20 cellular contexts compared by ENCODE assay signal in genomic region chr1:92409946-92410345, GRCh38.
DNase-seq lines count a peak whose midpoint lies in the region; ATAC-seq and TF ChIP-seq lines count a peak whose summit lies in the region.
"Had no signal": no experiment of that assay in that cellular context is flagged by ENCODE, and none has a peak within 500 bp of the region (broad histone marks: within the 10 kb centered on the region; RNA-seq: fewer than 3 reads in every experiment).

No MANE protein-coding gene starts in this region.

- H4K20me1 ChIP-seq in Loucy (ENCODE audit: insufficient read depth, low read length, poor library complexity, severe bottlenecking), result no peaks in the 10 kb centered on the region
- H4K20me1 ChIP-seq: BLaER1 treated with 17β-estradiol and CSF1 and Interleukin-3, amounts not matched to agents 10 nM and 100 nM had no signal

- H3K9me3 ChIP-seq in CD8-positive, alpha-beta T cell (ENCODE audit: low read length), result no peaks in the 10 kb centered on the region
- no peaks in the 10 kb centered on the region for H3K9me3 ChIP-seq in Loucy (ENCODE audit: insufficient read depth, low read depth, low read length)
- H3K9me3 ChIP-seq: BLaER1 treated with 17β-estradiol and CSF1 and Interleukin-3, amounts not matched to agents 10 nM and 100 nM; HAP-1; SJCRH30 had no signal

- no peak for ATAC-seq in activated CD4-positive, alpha-beta T cell treated with anti-CD3 and anti-CD28 coated beads for 36 hours
- no peak for ATAC-seq in CD8-positive, alpha-beta T cell
- ATAC-seq in stimulated activated effector memory CD8-positive, alpha-beta T cell treated with anti-CD3 and anti-CD28 coated beads, Interleukin-12 subunit alpha, Interleukin-12 subunit beta, amount 100 ng/mL, for 72 hours, result peak; percentile 9

- TF ChIP-seq CTCF in CD8-positive, alpha-beta T cell (IDR thresholded peaks at IDR 0.05), result no peak
- TF ChIP-seq CTCF in Loucy (conservative IDR thresholded peaks at IDR 0.05; ENCODE audit: low read length), result no peak
- no peak for TF ChIP-seq CTCF in CD14-positive monocyte (IDR thresholded peaks at IDR 0.05)
- TF ChIP-seq CTCF in nephron progenitor cell (IDR thresholded peaks at IDR 0.05), result no peak

- peaks cover 34% of the 10 kb centered on the region for H3K4me1 Mint-ChIP-seq in activated CD4-positive, alpha-beta T cell treated with anti-CD3 and anti-CD28 coated beads for 36 hours
- H3K4me1 Mint-ChIP-seq in CD8-positive, alpha-beta T cell (ENCODE audit: low read depth), result peaks cover 37% of the 10 kb centered on the region
- peaks cover 31% of the 10 kb centered on the region for H3K4me1 Mint-ChIP-seq in stimulated activated effector memory CD8-positive, alpha-beta T cell treated with anti-CD3 and anti-CD28 coated beads, Interleukin-12 subunit alpha, Interleukin-12 subunit beta, amount 100 ng/mL, for 72 hours
- no peaks in the 10 kb centered on the region for H3K4me1 Mint-ChIP-seq in CD14-positive monocyte
- H3K4me1 Mint-ChIP-seq in nephron progenitor cell, result peaks cover 9% of the 10 kb centered on the region

- peak overlapping the region; percentile 68 for H3K9ac ChIP-seq in Loucy (ENCODE audit: low read depth, low read length, poor library complexity, severe bottlenecking)
- H3K9ac ChIP-seq: BLaER1 treated with 17β-estradiol and CSF1 and Interleukin-3, amounts not matched to agents 10 nM and 100 nM had no signal

- no peaks in the 10 kb centered on the region for H3K79me2 ChIP-seq in Loucy (ENCODE audit: insufficient read depth, low read length)

- no peaks in the 10 kb centered on the region for H3K9me3 Mint-ChIP-seq in activated CD4-positive, alpha-beta T cell treated with anti-CD3 and anti-CD28 coated beads for 36 hours (ENCODE audit: low read depth)
- no peaks in the 10 kb centered on the region for H3K9me3 Mint-ChIP-seq in CD8-positive, alpha-beta T cell
- no peaks in the 10 kb centered on the region for H3K9me3 Mint-ChIP-seq in stimulated activated effector memory CD8-positive, alpha-beta T cell treated with anti-CD3 and anti-CD28 coated beads, Interleukin-12 subunit alpha, Interleukin-12 subunit beta, amount 100 ng/mL, for 72 hours
- H3K9me3 Mint-ChIP-seq in CD14-positive monocyte (peaks cover 0 to 12% (median 2%) of the 10 kb centered on the region in 7 donors), nephron progenitor cell (peaks cover 13% of the 10 kb centered on the region)

- H3K9me2 ChIP-seq in Loucy (replicated peaks; ENCODE audit: low read depth, low read length), result no peaks in the 10 kb centered on the region

- no peak overlapping the region for H3K27ac ChIP-seq in CD8-positive, alpha-beta T cell (ENCODE audit: low read depth, low read length)
- H3K27ac ChIP-seq: BLaER1 treated with 17β-estradiol and CSF1 and Interleukin-3, amounts not matched to agents 10 nM and 100 nM; HL-60; SJCRH30 had no signal

- peak overlapping the region; percentile 94 for H3K4me2 ChIP-seq in Loucy (ENCODE audit: low read depth, low read length, poor library complexity, severe bottlenecking)
- H3K4me2 ChIP-seq: BLaER1 treated with 17β-estradiol and CSF1 and Interleukin-3, amounts not matched to agents 10 nM and 100 nM had no signal

- H3K4me1 ChIP-seq in CD8-positive, alpha-beta T cell (ENCODE audit: insufficient read depth, low read length), result peaks cover 28% of the 10 kb centered on the region
- peaks cover 36% of the 10 kb centered on the region for H3K4me1 ChIP-seq in Loucy (ENCODE audit: insufficient read depth, low read length, poor library complexity, severe bottlenecking)
- H3K4me1 ChIP-seq: HAP-1, SJCRH30 had no signal

- H3F3A ChIP-seq in Loucy (ENCODE audit: low read depth), result no peaks in the 10 kb centered on the region

- no peaks in the 10 kb centered on the region for H3K36me3 ChIP-seq in CD8-positive, alpha-beta T cell (ENCODE audit: insufficient read depth, low read length)
- H3K36me3 ChIP-seq in Loucy (ENCODE audit: insufficient read depth, low read length), result no peaks in the 10 kb centered on the region
- H3K36me3 ChIP-seq: BLaER1 treated with 17β-estradiol and CSF1 and Interleukin-3, amounts not matched to agents 10 nM and 100 nM; HAP-1; SJCRH30 had no signal

- no peaks in the 10 kb centered on the region for H3K27me3 Mint-ChIP-seq in activated CD4-positive, alpha-beta T cell treated with anti-CD3 and anti-CD28 coated beads for 36 hours
- no peaks in the 10 kb centered on the region for H3K27me3 Mint-ChIP-seq in CD8-positive, alpha-beta T cell (ENCODE audit: low read depth)
- peaks cover 0 to 1% (median 1%) of the 10 kb centered on the region in 3 donors for H3K27me3 Mint-ChIP-seq in CD14-positive monocyte (ENCODE audit: low read depth in 3 of 3)
- H3K27me3 Mint-ChIP-seq in nephron progenitor cell (ENCODE audit: low read depth, poor library complexity), result peaks cover 15% of the 10 kb centered on the region

- H3K4me3 ChIP-seq in CD8-positive, alpha-beta T cell (ENCODE audit: low read depth, low read length), result no peak overlapping the region
- H3K4me3 ChIP-seq in Loucy (ENCODE audit: low read length, poor library complexity, severe bottlenecking), result peak overlapping the region; percentile 69
- H3K4me3 ChIP-seq: BLaER1 treated with 17β-estradiol and CSF1 and Interleukin-3, amounts not matched to agents 10 nM and 100 nM; HAP-1; SJCRH30 had no signal

- POLR2A ChIA-PET in activated CD4-positive, alpha-beta T cell treated with anti-CD3 and anti-CD28 coated beads for 36 hours (lab: Charles Lee), result no interaction called here
- POLR2A ChIA-PET in CD8-positive, alpha-beta T cell (lab: Charles Lee), result interaction anchor here (0.7 to 0.9 kb wide), 2 partner anchors 74 to 85 kb away, joined by 3 to 4 read pairs; no protein-coding TSS in a partner anchor

- CTCF ChIA-PET in activated CD4-positive, alpha-beta T cell treated with anti-CD3 and anti-CD28 coated beads for 36 hours (lab: Charles Lee), result interaction anchor here (0.6 to 1.5 kb wide), 5 partner anchors 12 to 884 kb away, joined by 3 to 5 read pairs (median 3); no protein-coding TSS in a partner anchor
- CTCF ChIA-PET in CD8-positive, alpha-beta T cell (lab: Charles Lee), result interaction anchor here (0.7 to 1.0 kb wide), 4 partner anchors 64 to 100 kb away, joined by 3 read pairs; no protein-coding TSS in a partner anchor

- peak overlapping the region; percentile 5; the same call in 1 of the 2 replicates for H2AFZ ChIP-seq in Loucy (ENCODE audit: low read length)

- no peaks in the 10 kb centered on the region for H3K36me3 Mint-ChIP-seq in activated CD4-positive, alpha-beta T cell treated with anti-CD3 and anti-CD28 coated beads for 36 hours (ENCODE audit: low read depth)
- H3K36me3 Mint-ChIP-seq in CD8-positive, alpha-beta T cell, result no peaks in the 10 kb centered on the region
- H3K36me3 Mint-ChIP-seq in stimulated activated effector memory CD8-positive, alpha-beta T cell treated with anti-CD3 and anti-CD28 coated beads, Interleukin-12 subunit alpha, Interleukin-12 subunit beta, amount 100 ng/mL, for 72 hours, result no peaks in the 10 kb centered on the region
- H3K36me3 Mint-ChIP-seq in CD14-positive monocyte (no peaks in the 10 kb centered on the region), nephron progenitor cell (ENCODE audit: low read depth) (no peaks in the 10 kb centered on the region)

- DNase-seq in activated CD4-positive, alpha-beta T cell treated with anti-CD3 and anti-CD28 coated beads for 36 hours, result peak; percentile 5
- DNase-seq in activated CD4-positive, alpha-beta T cell treated with anti-CD3 and anti-CD28 coated beads, Interleukin-2, amount 50 U/mL, for 1 hour, result no peak
- DNase-seq in CD8-positive, alpha-beta T cell, result no peak
- no peak for DNase-seq in stimulated activated effector memory CD8-positive, alpha-beta T cell treated with anti-CD3 and anti-CD28 coated beads, Interleukin-12 subunit alpha, Interleukin-12 subunit beta, amount 100 ng/mL, for 72 hours (ENCODE audit: low spot score in 2 of 2)
- DNase-seq in CD14-positive monocyte (ENCODE audit: low spot score) (no peak), nephron progenitor cell (no peak)
- DNase-seq: 8988T, COR-L47, DMS79, KG1, MV-4-11, NCI-H1105 treated with DMSO at 0.1 percent for 48 hours, NCI-H2029 treated with DMSO at 0.1 percent for 48 hours, NCI-H2171, NCI-H345, SJCRH30 had no signal

- no peak overlapping the region for H3K4me3 Mint-ChIP-seq in activated CD4-positive, alpha-beta T cell treated with anti-CD3 and anti-CD28 coated beads for 36 hours
- peak overlapping the region; percentile 16 for H3K4me3 Mint-ChIP-seq in CD8-positive, alpha-beta T cell
- no peak overlapping the region for H3K4me3 Mint-ChIP-seq in stimulated activated effector memory CD8-positive, alpha-beta T cell treated with anti-CD3 and anti-CD28 coated beads, Interleukin-12 subunit alpha, Interleukin-12 subunit beta, amount 100 ng/mL, for 72 hours
- H3K4me3 Mint-ChIP-seq in CD14-positive monocyte (no peak overlapping the region), nephron progenitor cell (no peak overlapping the region)

- intact Hi-C loops in activated CD4-positive, alpha-beta T cell treated with anti-CD3 and anti-CD28 coated beads for 36 hours (cut with DNase I, micrococcal nuclease), result no loop called here
- intact Hi-C loops in CD8-positive, alpha-beta T cell (cut with DNase I, micrococcal nuclease), result no loop called here
- intact Hi-C loops in CD14-positive monocyte (cut with micrococcal nuclease), result no loop called here

- no peaks in the 10 kb centered on the region for H3K27me3 ChIP-seq in CD8-positive, alpha-beta T cell (ENCODE audit: insufficient read depth, low read length)
- H3K27me3 ChIP-seq in Loucy (ENCODE audit: insufficient read depth, low read length, poor library complexity, severe bottlenecking), result no peaks in the 10 kb centered on the region
- H3K27me3 ChIP-seq: BLaER1 treated with 17β-estradiol and CSF1 and Interleukin-3, amounts not matched to agents 10 nM and 100 nM; SJCRH30 had no signal

- no peak overlapping the region for H3K27ac Mint-ChIP-seq in activated CD4-positive, alpha-beta T cell treated with anti-CD3 and anti-CD28 coated beads for 36 hours
- peak overlapping the region; percentile 8 for H3K27ac Mint-ChIP-seq in CD8-positive, alpha-beta T cell
- no peak overlapping the region for H3K27ac Mint-ChIP-seq in stimulated activated effector memory CD8-positive, alpha-beta T cell treated with anti-CD3 and anti-CD28 coated beads, Interleukin-12 subunit alpha, Interleukin-12 subunit beta, amount 100 ng/mL, for 72 hours
- H3K27ac Mint-ChIP-seq in CD14-positive monocyte (no peak overlapping the region), nephron progenitor cell (no peak overlapping the region)
